ENCODE assay signal across 8 cellular contexts in genomic region chr4:184536881-184537248, GRCh38.
DNase-seq lines count a peak whose midpoint lies in the region; ATAC-seq and TF ChIP-seq lines count a peak whose summit lies in the region.

No MANE protein-coding gene starts in this region.

- peaks cover 4% of the 10 kb centered on the region for H3K36me3 Mint-ChIP-seq in neural progenitor cell

- H3F3A ChIP-seq in neural progenitor cell (ENCODE audit: low read depth): peaks cover 3% of the 10 kb centered on the region

- POLR2A ChIA-PET in OCI-LY7 (lab: Charles Lee): interaction anchor here (0.6 to 4.5 kb wide), 18 partner anchors 14 to 275 kb away, joined by 3 to 76 read pairs (median 4); partner anchors contain the start of genes CASP3, IRF2 and PRIMPOL

- peak overlapping the region; percentile 61 for H3K27ac Mint-ChIP-seq in neural progenitor cell

- CTCF ChIA-PET in OCI-LY7 (lab: Charles Lee; ENCODE audit: unreplicated experiment): interaction anchor here (1.0 to 1.2 kb wide), 4 partner anchors 30 to 273 kb away, joined by 3 to 4 read pairs (median 3); no protein-coding TSS in a partner anchor

- peaks cover 4% of the 10 kb centered on the region for H3K9me3 Mint-ChIP-seq in neural progenitor cell

- peaks cover 45% of the 10 kb centered on the region for H3K4me1 ChIP-seq in OCI-LY7 (ENCODE audit: insufficient read depth, low read length, poor library complexity, severe bottlenecking)
- peaks cover 7% of the 10 kb centered on the region for H3K4me1 ChIP-seq in neural progenitor cell

- H3K4me3 ChIP-seq in GM12875 (ENCODE audit: low read depth, low read length) (peak overlapping the region; percentile 63), OCI-LY7 (ENCODE audit: low read depth, low read length, poor library complexity, severe bottlenecking) (peak overlapping the region; percentile 76), epithelial cell of esophagus (ENCODE audit: low read length) (peak overlapping the region; percentile 94), neural progenitor cell (peak overlapping the region; percentile 90)

- H4K20me1 ChIP-seq in OCI-LY7 (ENCODE audit: insufficient read depth, low read length) (no peaks in the 10 kb centered on the region), neural progenitor cell (ENCODE audit: low read depth) (no peaks in the 10 kb centered on the region)

- H2AFZ ChIP-seq in OCI-LY7 (ENCODE audit: low read length): peak overlapping the region; percentile 93
- peak overlapping the region; percentile 99 for H2AFZ ChIP-seq in neural progenitor cell (replicated peaks)

- H3K9me2 ChIP-seq in OCI-LY7 (ENCODE audit: insufficient read depth, low read length): no peaks in the 10 kb centered on the region

- ATAC-seq in HG03354 (IDR thresholded peaks at IDR 0.05; ENCODE audit: poor library complexity, severe bottlenecking, unreplicated experiment): no peak

- TSS peak; percentile 93 for BruUV-seq in OCI-LY7 (replicated peaks; lab: Mats Ljungman, UMichigan)

- H3K27me3 Mint-ChIP-seq in neural progenitor cell (ENCODE audit: insufficient read depth, low read depth): peaks cover 4% of the 10 kb centered on the region

- H3K36me3 ChIP-seq in OCI-LY7 (ENCODE audit: insufficient read depth, low read length) (no peaks in the 10 kb centered on the region; the same call in 1 of the 2 replicates), neural progenitor cell (no peaks in the 10 kb centered on the region)

- H3K4me2 ChIP-seq in OCI-LY7 (ENCODE audit: low read length) (peak overlapping the region; percentile 82), neural progenitor cell (peak overlapping the region; percentile 87)

- no peak for TF ChIP-seq CTCF in GM12875 (IDR thresholded peaks at IDR 0.05; ENCODE audit: borderline replicate concordance, insufficient read depth, low read depth, low read length)
- no peak for TF ChIP-seq CTCF in OCI-LY7 (conservative IDR thresholded peaks at IDR 0.05; ENCODE audit: low read length)
- TF ChIP-seq CTCF in epithelial cell of esophagus (IDR thresholded peaks at IDR 0.05; ENCODE audit: insufficient read depth, low read depth, low read length, missing control alignments): no peak
- TF ChIP-seq CTCF in neural progenitor cell (IDR thresholded peaks at IDR 0.05): no peak

- DNase-seq in OCI-LY7 (ENCODE audit: low spot score) (peak; percentile 21), epithelial cell of esophagus (ENCODE audit: low read depth) (peak; percentile 10), neural progenitor cell (ENCODE audit: low spot score) (no peak), D341Med (ENCODE audit: low spot score) (no peak), amniotic stem cell (lab: John Stamatoyannopoulos, UW) (no peak), NCI-H524 treated with DMSO at 0.1 percent for 48 hours (lab: John Stamatoyannopoulos, UW) (no peak)

- intact Hi-C loops in OCI-LY7 (cut with micrococcal nuclease; ENCODE audit: unreplicated experiment): loop anchor here (1.0 to 5.0 kb wide), 7 partner anchors 31 to 1035 kb away; partner anchors contain the start of genes CENPU and IRF2

- peak overlapping the region; percentile 95 for H3K4me3 Mint-ChIP-seq in neural progenitor cell

- peak overlapping the region; percentile 59 for H3K9ac ChIP-seq in neural progenitor cell

- no peaks in the 10 kb centered on the region for H3K27me3 ChIP-seq in neural progenitor cell

- H3K4me1 Mint-ChIP-seq in neural progenitor cell: peaks cover 25% of the 10 kb centered on the region

- H3K79me2 ChIP-seq in OCI-LY7 (ENCODE audit: insufficient read depth, low read depth, low read length) (peaks cover 11% of the 10 kb centered on the region; the same call in 1 of the 2 replicates), neural progenitor cell (ENCODE audit: low read depth) (peaks cover 14% of the 10 kb centered on the region)

- no peaks in the 10 kb centered on the region for H3K9me3 ChIP-seq in OCI-LY7 (ENCODE audit: low read length)
- no peaks in the 10 kb centered on the region for H3K9me3 ChIP-seq in neural progenitor cell (ENCODE audit: low read depth)

- H3K27ac ChIP-seq in OCI-LY7 (ENCODE audit: low read depth, low read length, poor library complexity, severe bottlenecking) (peak overlapping the region; percentile 82), neural progenitor cell (no peak overlapping the region)

Comparison
In these comparisons a context has a peak if more than half of its experiments do, and no peak if none do; other contexts are left out.
1. DNase-seq: peak in OCI-LY7 (single experiment) and epithelial cell of esophagus (single experiment); none in neural progenitor cell (single experiment), D341Med (single experiment), amniotic stem cell (single experiment) and NCI-H524 treated with DMSO at 0.1 percent for 48 hours (single experiment).
2. Peak in every context shown above with its lines, with median percentiles within 50 percentile points of each other: H3K4me3 ChIP-seq.